In genomic region chr4:86961103-86961502, GRCh38 we compare ENCODE assay signal across 9 cellular contexts. TPM values are rescaled to one million over a fixed set of nuclear protein-coding genes. Genes with fewer than 3 reads are reported as not detected.
DNase-seq lines count a peak whose midpoint lies in the region; ATAC-seq lines count a peak whose summit lies in the region.
"Had no signal": no experiment of that assay in that cellular context is flagged by ENCODE, and none has a peak within 500 bp of the region (broad histone marks: within the 10 kb centered on the region; RNA-seq: fewer than 3 reads in every experiment).

No MANE protein-coding gene starts in this region.

- DNase-seq in amniotic stem cell (lab: John Stamatoyannopoulos, UW) (no peak), HCEC 1CT (no peak)
- DNase-seq: foreskin melanocyte, NCI-H2029 treated with DMSO at 0.1 percent for 48 hours had no signal

- peak overlapping the region; percentile 55 for H3K4me3 Mint-ChIP-seq in stimulated activated memory B cell treated with anti-CD40 and anti-IgM and Interleukin-4, amounts not matched to agents 10 μg/mL and 1 μg/mL and 100 μg/mL, for 72 hours

- no peaks in the 10 kb centered on the region for H3K27me3 Mint-ChIP-seq in stimulated activated memory B cell treated with anti-CD40 and anti-IgM and Interleukin-4, amounts not matched to agents 10 μg/mL and 1 μg/mL and 100 μg/mL, for 72 hours

- H3K4me1 ChIP-seq in ectodermal cell (ENCODE audit: control insufficient read depth, insufficient read depth, low read length), result peaks cover 57% of the 10 kb centered on the region

- WGBS in ectodermal cell, 2 experiments, result 87 to 92% methylated on average over 4 of the region's 4 CpGs

- peak; percentile 1 for ATAC-seq in GM21367 (IDR thresholded peaks at IDR 0.05; ENCODE audit: unreplicated experiment)
- peak; percentile 28 for ATAC-seq in stimulated activated memory B cell treated with anti-CD40 and anti-IgM and Interleukin-4, amounts not matched to agents 10 μg/mL and 1 μg/mL and 100 μg/mL, for 72 hours
- ATAC-seq in HG03045 (IDR thresholded peaks at IDR 0.05; ENCODE audit: unreplicated experiment), result no peak

- no peaks in the 10 kb centered on the region for H3K27me3 ChIP-seq in ectodermal cell (ENCODE audit: control insufficient read depth, insufficient read depth, low read length, poor library complexity, severe bottlenecking)

- H3K27ac ChIP-seq in KOPT-K1 (ENCODE audit: low read depth, low read length, poor library complexity, severe bottlenecking), result peak overlapping the region; percentile 96
- peak overlapping the region; percentile 92 for H3K27ac ChIP-seq in ectodermal cell (ENCODE audit: insufficient read depth, low read depth, low read length, poor library complexity, severe bottlenecking)

- no peaks in the 10 kb centered on the region for H3K9me3 Mint-ChIP-seq in stimulated activated memory B cell treated with anti-CD40 and anti-IgM and Interleukin-4, amounts not matched to agents 10 μg/mL and 1 μg/mL and 100 μg/mL, for 72 hours

- H3K9me3 ChIP-seq in KOPT-K1 (ENCODE audit: insufficient read depth, low read length, poor library complexity, severe bottlenecking) (no peaks in the 10 kb centered on the region), ectodermal cell (ENCODE audit: control insufficient read depth, low read length) (no peaks in the 10 kb centered on the region)

- H3K4me1 Mint-ChIP-seq in stimulated activated memory B cell treated with anti-CD40 and anti-IgM and Interleukin-4, amounts not matched to agents 10 μg/mL and 1 μg/mL and 100 μg/mL, for 72 hours, result peaks cover 41% of the 10 kb centered on the region

- peak overlapping the region; percentile 58 for H3K27ac Mint-ChIP-seq in stimulated activated memory B cell treated with anti-CD40 and anti-IgM and Interleukin-4, amounts not matched to agents 10 μg/mL and 1 μg/mL and 100 μg/mL, for 72 hours

- H3K36me3 ChIP-seq in KOPT-K1 (ENCODE audit: insufficient read depth, low read length), result no peaks in the 10 kb centered on the region
- no peaks in the 10 kb centered on the region for H3K36me3 ChIP-seq in ectodermal cell (ENCODE audit: control insufficient read depth, insufficient read depth, low read length)

- H3K36me3 Mint-ChIP-seq in stimulated activated memory B cell treated with anti-CD40 and anti-IgM and Interleukin-4, amounts not matched to agents 10 μg/mL and 1 μg/mL and 100 μg/mL, for 72 hours, result peaks cover 5% of the 10 kb centered on the region

- H3K4me3 ChIP-seq in ectodermal cell (ENCODE audit: insufficient read depth, low read depth, low read length), result no peak overlapping the region

RNA-seq across cellular contexts. Expression of gene AFF1, which starts 26.3 kb away (rescaled TPM):
- 55.3 TPM for polyA plus RNA-seq in ectodermal cell (2013, experiment 1 of 4)
- polyA plus RNA-seq in ectodermal cell (2013, experiment 2 of 4), result 53.6 TPM
- 36.1 TPM for polyA plus RNA-seq in ectodermal cell (2013, experiment 3 of 4)
- polyA plus RNA-seq in ectodermal cell (2013, experiment 4 of 4), result 42.4 TPM
